ENCODE assay signal across 17 cellular contexts in genomic region chr9:36074055-36074454, GRCh38.
"Had no signal": no experiment of that assay in that cellular context is flagged by ENCODE, and none has a peak within 500 bp of the region (broad histone marks: within the 10 kb centered on the region; RNA-seq: fewer than 3 reads in every experiment).

No MANE protein-coding gene starts in this region.

- H3K4me1 Mint-ChIP-seq: activated CD4-positive, alpha-beta T cell treated with anti-CD3 and anti-CD28 coated beads, Interleukin-2, amount 10 ng/mL, durations not matched to agents 7 days and 5 days; activated naive CD4-positive, alpha-beta T cell treated with anti-CD3 and anti-CD28 coated beads, Interleukin-2, amount 50 U/mL, for 24 hours; natural killer cell had no signal

- H3K9ac ChIP-seq: parathyroid adenoma had no signal

- H3K9me3 ChIP-seq: neutrophil, sigmoid colon, thyroid gland had no signal

- H3K27me3 Mint-ChIP-seq: activated CD4-positive, alpha-beta T cell treated with anti-CD3 and anti-CD28 coated beads, Interleukin-2, amount 10 ng/mL, durations not matched to agents 7 days and 5 days; activated naive CD4-positive, alpha-beta T cell treated with anti-CD3 and anti-CD28 coated beads, Interleukin-2, amount 50 U/mL, for 24 hours had no signal

- H3K9me3 Mint-ChIP-seq: activated CD4-positive, alpha-beta T cell treated with anti-CD3 and anti-CD28 coated beads, Interleukin-2, amount 10 ng/mL, durations not matched to agents 7 days and 5 days; activated naive CD4-positive, alpha-beta T cell treated with anti-CD3 and anti-CD28 coated beads, Interleukin-2, amount 50 U/mL, for 24 hours; natural killer cell had no signal

- H3K27me3 ChIP-seq: neutrophil, sigmoid colon, thyroid gland had no signal

- H3K4me3 ChIP-seq: coronary artery, sigmoid colon, thyroid gland had no signal

- H3K4me3 Mint-ChIP-seq: activated CD4-positive, alpha-beta T cell treated with anti-CD3 and anti-CD28 coated beads, Interleukin-2, amount 10 ng/mL, durations not matched to agents 7 days and 5 days; activated naive CD4-positive, alpha-beta T cell treated with anti-CD3 and anti-CD28 coated beads, Interleukin-2, amount 50 U/mL, for 24 hours; natural killer cell had no signal

- FAIRE-seq: frontal cortex had no signal

- H3K36me3 Mint-ChIP-seq: activated naive CD4-positive, alpha-beta T cell treated with anti-CD3 and anti-CD28 coated beads, Interleukin-2, amount 50 U/mL, for 24 hours; natural killer cell had no signal

- H3K27ac Mint-ChIP-seq: activated CD4-positive, alpha-beta T cell treated with anti-CD3 and anti-CD28 coated beads, Interleukin-2, amount 10 ng/mL, durations not matched to agents 7 days and 5 days; activated naive CD4-positive, alpha-beta T cell treated with anti-CD3 and anti-CD28 coated beads, Interleukin-2, amount 50 U/mL, for 24 hours; natural killer cell had no signal

- DNase-seq: activated CD4-positive, alpha-beta T cell treated with anti-CD3 and anti-CD28 coated beads, Interleukin-2, amount 10 ng/mL, durations not matched to agents 7 days and 5 days; activated CD8-positive, alpha-beta memory T cell treated with anti-CD3 and anti-CD28 coated beads for 24 hours; activated CD8-positive, alpha-beta memory T cell treated with anti-CD3 and anti-CD28 coated beads, Interleukin-2, amount 50 U/mL, for 48 hours; activated gamma-delta T cell; head of caudate nucleus; mesendoderm; natural killer cell; sigmoid colon; stimulated activated naive CD4-positive, alpha-beta T cell; T-helper 1 cell; T1000; thyroid gland had no signal

- H3K36me3 ChIP-seq: neutrophil, sigmoid colon, thyroid gland had no signal

- H3K79me2 ChIP-seq: parathyroid adenoma had no signal

- H3K27ac ChIP-seq: neutrophil, parathyroid adenoma had no signal

- H2AFZ ChIP-seq: parathyroid adenoma had no signal

- H3K4me1 ChIP-seq: parathyroid adenoma had no signal
